In the genomic region with DNA sequence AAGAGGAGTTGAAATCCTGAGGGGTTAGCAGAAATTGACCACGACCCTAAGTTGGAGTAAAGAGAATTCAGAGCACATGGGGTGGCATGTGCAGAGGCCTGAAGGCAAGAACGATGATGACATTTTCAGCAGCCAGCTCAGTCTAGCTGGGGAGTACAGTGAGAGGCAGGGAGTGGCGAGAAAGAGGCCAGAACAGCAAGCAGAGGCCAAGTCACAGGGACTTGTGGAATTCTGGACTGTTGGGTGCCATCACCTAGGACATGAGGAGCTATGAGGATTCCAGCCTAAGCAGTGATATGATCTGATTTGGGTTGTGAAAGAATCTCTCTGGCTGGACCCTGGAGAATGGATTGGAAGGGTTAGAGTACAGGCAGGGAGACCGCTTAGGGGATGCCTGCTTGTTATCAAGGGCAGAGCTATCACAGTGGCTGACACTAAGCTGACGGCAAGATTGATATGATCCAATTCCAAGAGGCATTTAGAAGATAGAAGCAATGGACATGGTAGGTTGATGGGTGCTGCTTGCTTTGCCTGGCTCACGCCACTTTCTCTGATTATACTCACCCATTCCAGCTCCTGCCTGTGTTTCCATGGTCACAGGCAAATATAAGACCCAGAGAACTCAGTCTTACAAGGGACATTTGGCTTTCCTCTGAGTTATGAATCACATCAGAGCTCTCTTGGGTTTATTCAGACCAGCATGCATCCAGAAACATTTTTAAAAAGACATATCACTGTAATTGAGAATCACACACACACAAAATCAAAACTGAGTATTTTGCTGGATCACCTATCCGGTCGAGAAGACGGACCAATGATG, we compare ENCODE assay signal across 21 cellular contexts.
DNase-seq lines count a peak whose midpoint lies in the region; FAIRE-seq lines count a peak whose summit lies in the region.
"Had no signal": no experiment of that assay in that cellular context is flagged by ENCODE, and none has a peak within 500 bp of the region (broad histone marks: within the 10 kb centered on the region; RNA-seq: fewer than 3 reads in every experiment).

No MANE protein-coding gene starts in this region.

- peaks cover 0 to 15% (median 9%) of the 10 kb centered on the region in 5 donors for H3K4me1 ChIP-seq in subcutaneous abdominal adipose tissue (ENCODE audit: control insufficient read depth in 5 of 5, insufficient read depth in 5 of 5, low read length in 5 of 5)
- H3K4me1 ChIP-seq in CD4-positive, alpha-beta memory T cell (ENCODE audit: insufficient read depth, low read length): no peaks in the 10 kb centered on the region

- H3K27ac Mint-ChIP-seq in CD4-positive, alpha-beta memory T cell: peak overlapping the region in 1 of 7 donors; percentile 35
- H3K27ac Mint-ChIP-seq: activated CD4-positive, alpha-beta T cell treated with anti-CD3 and anti-CD28 coated beads, Interleukin-2, amount 10 ng/mL, durations not matched to agents 24 days and 14 days; activated naive CD8-positive, alpha-beta T cell treated with anti-CD3 and anti-CD28 coated beads, Interleukin-2, amount 10 ng/mL, durations not matched to agents 7 days and 5 days; B cell; type B pancreatic cell had no signal

- peaks cover 0 to 2% of the 10 kb centered on the region in 2 donors for H3K27me3 Mint-ChIP-seq in CD4-positive, alpha-beta memory T cell
- H3K27me3 Mint-ChIP-seq: activated CD4-positive, alpha-beta T cell treated with anti-CD3 and anti-CD28 coated beads, Interleukin-2, amount 10 ng/mL, durations not matched to agents 24 days and 14 days; activated naive CD8-positive, alpha-beta T cell treated with anti-CD3 and anti-CD28 coated beads, Interleukin-2, amount 10 ng/mL, durations not matched to agents 7 days and 5 days; B cell had no signal

- no peak for DNase-seq in HTR-8/SVneo (ENCODE audit: insufficient read length, low spot score)
- no peak for DNase-seq in caudate nucleus (lab: John Stamatoyannopoulos, UW)
- peak; percentile 18 for DNase-seq in hepatic stellate cell (ENCODE audit: low spot score)
- DNase-seq in SHP77 treated with DMSO at 0.1 percent for 48 hours (lab: John Stamatoyannopoulos, UW): no peak
- DNase-seq in CD4-positive, alpha-beta memory T cell: no peak
- no peak for DNase-seq in stimulated activated CD4-positive, alpha-beta T cell treated with anti-CD3 and anti-CD28 coated beads, Interleukin-2, amount 100 ng/mL, for 48 hours
- DNase-seq: activated CD4-positive, alpha-beta T cell treated with anti-CD3 and anti-CD28 coated beads, Interleukin-2, amount 10 ng/mL, durations not matched to agents 24 days and 14 days; activated naive CD8-positive, alpha-beta T cell treated with anti-CD3 and anti-CD28 coated beads, Interleukin-2, amount 10 ng/mL, durations not matched to agents 7 days and 5 days; COR-L47; hypothalamus; islet precursor cell; NCI-H526 treated with DMSO at 0.1 percent for 48 hours; stimulated activated CD4-positive, alpha-beta T cell treated with anti-CD3 and anti-CD28 coated beads, Interleukin-2, amount 100 ng/mL, for 24 hours; stimulated activated naive CD8-positive, alpha-beta T cell treated with anti-CD3 and anti-CD28 coated beads, Interleukin-15, Interleukin-2, amounts not matched to agents 100 U/mL and 50 U/mL, for 24 hours had no signal

- POLR2A ChIA-PET in CD4-positive, alpha-beta memory T cell (lab: Charles Lee; ENCODE audit: partially characterized antibody): no interaction called here

- peaks cover 4 to 12% (median 9%) of the 10 kb centered on the region in 5 donors for H3K27me3 ChIP-seq in subcutaneous abdominal adipose tissue (ENCODE audit: control insufficient read depth in 5 of 5, insufficient read depth in 4 of 5, low read length in 5 of 5)
- H3K27me3 ChIP-seq in CD4-positive, alpha-beta memory T cell (ENCODE audit: insufficient read depth, low read length): no peaks in the 10 kb centered on the region

- H3K4me3 Mint-ChIP-seq in CD4-positive, alpha-beta memory T cell: no peak overlapping the region
- H3K4me3 Mint-ChIP-seq: activated CD4-positive, alpha-beta T cell treated with anti-CD3 and anti-CD28 coated beads, Interleukin-2, amount 10 ng/mL, durations not matched to agents 24 days and 14 days; activated naive CD8-positive, alpha-beta T cell treated with anti-CD3 and anti-CD28 coated beads, Interleukin-2, amount 10 ng/mL, durations not matched to agents 7 days and 5 days; B cell; brain; type B pancreatic cell had no signal

- no peaks in the 10 kb centered on the region for H3K4me1 Mint-ChIP-seq in CD4-positive, alpha-beta memory T cell
- H3K4me1 Mint-ChIP-seq: activated CD4-positive, alpha-beta T cell treated with anti-CD3 and anti-CD28 coated beads, Interleukin-2, amount 10 ng/mL, durations not matched to agents 24 days and 14 days; activated naive CD8-positive, alpha-beta T cell treated with anti-CD3 and anti-CD28 coated beads, Interleukin-2, amount 10 ng/mL, durations not matched to agents 7 days and 5 days; B cell had no signal

- intact Hi-C loops in CD4-positive, alpha-beta memory T cell (cut with micrococcal nuclease): no loop called here

- FAIRE-seq in HTR-8/SVneo (lab: Jason Lieb, UNC): peak; percentile 54
- FAIRE-seq: GM18507 had no signal

- no peak overlapping the region for H3K9ac ChIP-seq in subcutaneous abdominal adipose tissue (ENCODE audit: low read length in 5 of 5)

- no peak overlapping the region for H3K4me3 ChIP-seq in subcutaneous abdominal adipose tissue (ENCODE audit: low read depth in 1 of 5, low read length in 5 of 5)
- H3K4me3 ChIP-seq in CD4-positive, alpha-beta memory T cell (ENCODE audit: low read length in 2 of 2): no peak overlapping the region
- H3K4me3 ChIP-seq: coronary artery had no signal

- H3K27ac ChIP-seq in caudate nucleus (ENCODE audit: low read depth, low read length): peak overlapping the region; percentile 1
- H3K27ac ChIP-seq in subcutaneous abdominal adipose tissue (ENCODE audit: low read depth, low read length): peak overlapping the region; percentile 41
- H3K27ac ChIP-seq in CD4-positive, alpha-beta memory T cell (ENCODE audit: low read depth, low read length): no peak overlapping the region
- H3K27ac ChIP-seq: HL-60 had no signal

- peaks cover 0 to 2% (median 0%) of the 10 kb centered on the region in 8 donors for H3K9me3 Mint-ChIP-seq in CD4-positive, alpha-beta memory T cell
- H3K9me3 Mint-ChIP-seq: activated CD4-positive, alpha-beta T cell treated with anti-CD3 and anti-CD28 coated beads, Interleukin-2, amount 10 ng/mL, durations not matched to agents 24 days and 14 days; activated naive CD8-positive, alpha-beta T cell treated with anti-CD3 and anti-CD28 coated beads, Interleukin-2, amount 10 ng/mL, durations not matched to agents 7 days and 5 days had no signal

- H3K9me3 ChIP-seq in subcutaneous abdominal adipose tissue (ENCODE audit: control insufficient read depth in 5 of 5, low read length in 5 of 5): no peaks in the 10 kb centered on the region
- no peaks in the 10 kb centered on the region for H3K9me3 ChIP-seq in CD4-positive, alpha-beta memory T cell (ENCODE audit: control insufficient read depth in 1 of 2, low read length in 2 of 2)

- no peaks in the 10 kb centered on the region for H3K36me3 ChIP-seq in subcutaneous abdominal adipose tissue (ENCODE audit: control insufficient read depth in 5 of 5, insufficient read depth in 5 of 5, low read length in 5 of 5)
- H3K36me3 ChIP-seq in CD4-positive, alpha-beta memory T cell (ENCODE audit: insufficient read depth, low read length): no peaks in the 10 kb centered on the region

- CTCF ChIA-PET in CD4-positive, alpha-beta memory T cell (lab: Charles Lee; ENCODE audit: partially characterized antibody): no interaction called here

- H3K36me3 Mint-ChIP-seq in CD4-positive, alpha-beta memory T cell: no peaks in the 10 kb centered on the region
- H3K36me3 Mint-ChIP-seq: activated naive CD8-positive, alpha-beta T cell treated with anti-CD3 and anti-CD28 coated beads, Interleukin-2, amount 10 ng/mL, durations not matched to agents 7 days and 5 days; brain had no signal
